In the genomic region with DNA sequence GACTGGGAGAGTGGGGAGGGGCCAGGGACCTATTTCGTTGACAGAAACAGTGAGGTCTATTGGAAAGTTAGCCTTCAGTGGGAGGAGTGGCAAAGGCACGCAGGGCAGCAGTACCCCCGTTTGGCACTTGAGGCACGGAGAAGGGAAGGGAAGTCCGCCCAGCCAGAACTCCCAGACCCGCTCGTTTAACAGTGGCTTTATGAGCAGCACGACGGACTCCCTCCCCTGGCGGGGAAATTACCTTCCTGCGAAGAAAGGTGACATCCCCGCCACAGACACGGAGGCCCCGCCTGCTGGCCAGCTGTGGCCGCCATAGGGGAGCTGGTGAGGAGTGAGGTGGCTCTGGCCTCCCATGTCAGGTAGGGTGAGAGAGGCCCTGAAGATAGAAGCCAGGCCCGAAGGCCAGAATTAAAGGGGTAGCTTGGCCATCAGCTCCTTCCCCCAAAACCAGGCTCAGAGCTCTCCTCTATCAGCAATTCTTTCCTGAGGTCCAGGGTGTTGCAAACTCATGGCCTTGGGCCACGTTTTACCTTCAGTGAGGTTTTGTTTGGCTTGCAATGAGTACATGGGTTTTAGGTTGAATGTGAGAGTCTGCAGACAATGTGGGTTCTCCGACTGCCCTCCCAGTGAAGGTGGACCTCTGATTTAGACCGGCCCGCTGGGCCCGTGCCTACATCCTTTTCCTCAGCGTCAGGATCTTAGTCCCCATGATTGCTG, we compare ENCODE assay signal across 8 cellular contexts.
DNase-seq lines count a peak whose midpoint lies in the region; ATAC-seq and TF ChIP-seq lines count a peak whose summit lies in the region.
"Had no signal": no experiment of that assay in that cellular context is flagged by ENCODE, and none has a peak within 500 bp of the region (broad histone marks: within the 10 kb centered on the region; RNA-seq: fewer than 3 reads in every experiment).

No MANE protein-coding gene starts in this region.

- peak overlapping the region; percentile 78 for H3K4me3 Mint-ChIP-seq in Calu3 (ENCODE audit: low read depth, unreplicated experiment)
- H3K4me3 Mint-ChIP-seq in naive B cell, result peak overlapping the region in 7 of 8 donors; percentile 39 to 88 (median 77)

- BruUV-seq in Calu3 (replicated peaks; lab: Mats Ljungman, UMichigan), result TSS peak; percentile 33

- intact Hi-C loops in Calu3 (cut with micrococcal nuclease; ENCODE audit: unreplicated experiment), result loop anchor here (2.0 to 10.0 kb wide), 4 partner anchors 54 to 336 kb away; no protein-coding TSS in a partner anchor

- H3K27ac Mint-ChIP-seq in Calu3 (ENCODE audit: unreplicated experiment) (peak overlapping the region; percentile 96), naive B cell (no peak overlapping the region)

- CTCF ChIA-PET in Calu3 (lab: Charles Lee), result interaction anchor here (0.5 to 4.0 kb wide), 11 partner anchors 8 to 279 kb away, joined by 3 to 60 read pairs (median 4); no protein-coding TSS in a partner anchor

- DNase-seq in Calu3, result no peak
- peak; percentile 40 for DNase-seq in GM19238 (ENCODE audit: insufficient read length, low spot score)
- peak; percentile 16 for DNase-seq in astrocyte of the hippocampus (ENCODE audit: low read depth, low spot score)
- no peak for DNase-seq in naive B cell
- no peak for DNase-seq in NCI-H524 (lab: John Stamatoyannopoulos, UW)
- no peak for DNase-seq in activated CD8-positive, alpha-beta memory T cell treated with anti-CD3 and anti-CD28 coated beads, Interleukin-2, amount 50 U/mL, for 4 hours
- DNase-seq: NCI-H2081 treated with DMSO at 0.1 percent for 48 hours had no signal

- H3K9me3 Mint-ChIP-seq in Calu3 (ENCODE audit: low read depth, unreplicated experiment) (no peaks in the 10 kb centered on the region), naive B cell (peaks cover 0 to 3% (median 0%) of the 10 kb centered on the region in 7 donors)

- H3K27me3 Mint-ChIP-seq in Calu3 (ENCODE audit: unreplicated experiment), result no peaks in the 10 kb centered on the region
- peaks cover 47 to 89% (median 65%) of the 10 kb centered on the region in 3 donors for H3K27me3 Mint-ChIP-seq in naive B cell

- ATAC-seq in naive B cell (ENCODE audit: low read depth in 2 of 2), result peak; percentile 15 to 20
- no peak for ATAC-seq in GM19463 (IDR thresholded peaks at IDR 0.05; ENCODE audit: unreplicated experiment)

- peaks cover 95% of the 10 kb centered on the region for H3K36me3 Mint-ChIP-seq in Calu3 (ENCODE audit: insufficient read depth, unreplicated experiment)
- no peaks in the 10 kb centered on the region for H3K36me3 Mint-ChIP-seq in naive B cell

- H3K4me1 Mint-ChIP-seq in Calu3 (ENCODE audit: low read depth, unreplicated experiment), result peaks cover 70% of the 10 kb centered on the region
- peaks cover 9 to 23% (median 19%) of the 10 kb centered on the region in 3 donors for H3K4me1 Mint-ChIP-seq in naive B cell

- no peak for TF ChIP-seq CTCF in Calu3 (IDR thresholded peaks at IDR 0.05; ENCODE audit: unreplicated experiment)

Comparison
In these comparisons a context has a peak if more than half of its experiments do, and no peak if none do; other contexts are left out.
1. DNase-seq: peak in GM19238 (single experiment) and astrocyte of the hippocampus (single experiment); none in Calu3 (single experiment), naive B cell (single experiment), NCI-H524 (0 of 2) and activated CD8-positive, alpha-beta memory T cell treated with anti-CD3 and anti-CD28 coated beads, Interleukin-2, amount 50 U/mL, for 4 hours (single experiment).